13 cellular contexts compared by ENCODE assay signal in the genomic region with DNA sequence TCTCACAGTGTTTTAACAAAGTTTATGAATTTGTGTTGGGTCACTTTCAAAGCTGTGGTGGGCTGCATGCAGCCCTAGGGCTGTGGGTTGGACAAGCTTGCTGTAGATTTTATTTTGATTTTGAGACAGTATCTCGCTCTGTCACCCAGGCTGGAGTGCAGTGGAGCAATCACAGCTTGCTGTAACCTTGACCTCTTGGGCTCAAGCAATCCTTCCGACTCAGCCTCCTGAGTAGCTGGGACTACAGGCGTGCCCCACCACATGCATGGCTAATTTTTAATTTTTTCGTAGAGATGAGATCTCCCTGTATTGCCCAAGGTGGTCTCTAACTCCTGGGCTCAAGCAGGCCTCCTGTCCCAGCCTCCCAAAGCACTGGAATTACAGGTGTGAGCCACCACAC. TPM values are rescaled to one million over a fixed set of nuclear protein-coding genes. Genes with fewer than 3 reads are reported as not detected.
DNase-seq lines count a peak whose midpoint lies in the region; ATAC-seq and TF ChIP-seq lines count a peak whose summit lies in the region.
"Had no signal": no experiment of that assay in that cellular context is flagged by ENCODE, and none has a peak within 500 bp of the region (broad histone marks: within the 10 kb centered on the region; RNA-seq: fewer than 3 reads in every experiment).

No MANE protein-coding gene starts in this region.

- H3K27me3 Mint-ChIP-seq in activated naive CD8-positive, alpha-beta T cell, result no peaks in the 10 kb centered on the region
- no peaks in the 10 kb centered on the region for H3K27me3 Mint-ChIP-seq in activated naive CD8-positive, alpha-beta T cell treated with anti-CD3 and anti-CD28 coated beads for 36 hours
- H3K27me3 Mint-ChIP-seq in activated naive CD8-positive, alpha-beta T cell treated with anti-CD3 and anti-CD28 coated beads, Interleukin-2, amount 50 U/mL, for 24 hours, result no peaks in the 10 kb centered on the region
- no peaks in the 10 kb centered on the region for H3K27me3 Mint-ChIP-seq in progenitor cell of endocrine pancreas

- peak overlapping the region; percentile 46 for H3K27ac Mint-ChIP-seq in activated naive CD8-positive, alpha-beta T cell
- H3K27ac Mint-ChIP-seq in activated naive CD8-positive, alpha-beta T cell treated with anti-CD3 and anti-CD28 coated beads for 36 hours, result no peak overlapping the region
- peak overlapping the region; percentile 52 for H3K27ac Mint-ChIP-seq in activated naive CD8-positive, alpha-beta T cell treated with anti-CD3 and anti-CD28 coated beads, Interleukin-2, amount 50 U/mL, for 24 hours
- H3K27ac Mint-ChIP-seq in progenitor cell of endocrine pancreas, result peak overlapping the region; percentile 74

- DNase-seq in activated naive CD8-positive, alpha-beta T cell treated with anti-CD3 and anti-CD28 coated beads for 36 hours, result no peak
- DNase-seq in ELR (ENCODE audit: low read depth), result peak; percentile 51
- no peak for DNase-seq in activated naive CD8-positive, alpha-beta T cell treated with anti-CD3 and anti-CD28 coated beads, Interleukin-2, amount 50 U/mL, for 24 hours
- no peak for DNase-seq in progenitor cell of endocrine pancreas (ENCODE audit: low spot score, unreplicated experiment)
- DNase-seq in stimulated activated CD4-positive, alpha-beta T cell treated with anti-CD3 and anti-CD28 coated beads, Interleukin-2, amount 100 ng/mL, for 24 hours, result no peak
- no peak for DNase-seq in ecto neural progenitor cell (ENCODE audit: low spot score)
- DNase-seq: hypothalamus, NCI-H1092, NCI-H187, NCI-H524 treated with DMSO at 0.1 percent for 48 hours had no signal

- no peak for ATAC-seq in activated naive CD8-positive, alpha-beta T cell treated with anti-CD3 and anti-CD28 coated beads, Interleukin-2, amount 50 U/mL, for 24 hours
- ATAC-seq in HG02885 (IDR thresholded peaks at IDR 0.05; ENCODE audit: poor library complexity, unreplicated experiment), result no peak
- ATAC-seq: esophagus mucosa had no signal

- no peak overlapping the region for H3K4me3 Mint-ChIP-seq in activated naive CD8-positive, alpha-beta T cell
- H3K4me3 Mint-ChIP-seq in activated naive CD8-positive, alpha-beta T cell treated with anti-CD3 and anti-CD28 coated beads for 36 hours, result no peak overlapping the region
- H3K4me3 Mint-ChIP-seq in activated naive CD8-positive, alpha-beta T cell treated with anti-CD3 and anti-CD28 coated beads, Interleukin-2, amount 50 U/mL, for 24 hours, result no peak overlapping the region
- H3K4me3 Mint-ChIP-seq in progenitor cell of endocrine pancreas (ENCODE audit: low read depth), result no peak overlapping the region

- TF ChIP-seq CTCF in progenitor cell of endocrine pancreas (IDR thresholded peaks at IDR 0.05; ENCODE audit: unreplicated experiment), result no peak

- peaks cover 3% of the 10 kb centered on the region for H3K36me3 Mint-ChIP-seq in activated naive CD8-positive, alpha-beta T cell
- peaks cover 24% of the 10 kb centered on the region for H3K36me3 Mint-ChIP-seq in activated naive CD8-positive, alpha-beta T cell treated with anti-CD3 and anti-CD28 coated beads for 36 hours
- peaks cover 9% of the 10 kb centered on the region for H3K36me3 Mint-ChIP-seq in activated naive CD8-positive, alpha-beta T cell treated with anti-CD3 and anti-CD28 coated beads, Interleukin-2, amount 50 U/mL, for 24 hours (ENCODE audit: low read depth)
- no peaks in the 10 kb centered on the region for H3K36me3 Mint-ChIP-seq in progenitor cell of endocrine pancreas (ENCODE audit: insufficient read depth)

- H3K4me1 Mint-ChIP-seq in activated naive CD8-positive, alpha-beta T cell (ENCODE audit: low read depth), result peaks cover 58% of the 10 kb centered on the region
- H3K4me1 Mint-ChIP-seq in activated naive CD8-positive, alpha-beta T cell treated with anti-CD3 and anti-CD28 coated beads for 36 hours, result peaks cover 56% of the 10 kb centered on the region
- peaks cover 57% of the 10 kb centered on the region for H3K4me1 Mint-ChIP-seq in activated naive CD8-positive, alpha-beta T cell treated with anti-CD3 and anti-CD28 coated beads, Interleukin-2, amount 50 U/mL, for 24 hours
- peaks cover 37% of the 10 kb centered on the region for H3K4me1 Mint-ChIP-seq in progenitor cell of endocrine pancreas (ENCODE audit: low read depth)

- H3K9me3 Mint-ChIP-seq in activated naive CD8-positive, alpha-beta T cell (ENCODE audit: low read depth), result no peaks in the 10 kb centered on the region
- no peaks in the 10 kb centered on the region for H3K9me3 Mint-ChIP-seq in activated naive CD8-positive, alpha-beta T cell treated with anti-CD3 and anti-CD28 coated beads for 36 hours
- no peaks in the 10 kb centered on the region for H3K9me3 Mint-ChIP-seq in activated naive CD8-positive, alpha-beta T cell treated with anti-CD3 and anti-CD28 coated beads, Interleukin-2, amount 50 U/mL, for 24 hours
- H3K9me3 Mint-ChIP-seq in progenitor cell of endocrine pancreas (ENCODE audit: low read depth), result no peaks in the 10 kb centered on the region

RNA-seq across cellular contexts. Expression of gene MARK3, which starts 5.4 kb away (rescaled TPM):
- 10 to 100 TPM; 71.0 to 74.3 TPM for total RNA-seq in activated naive CD8-positive, alpha-beta T cell treated with anti-CD3 and anti-CD28 coated beads for 36 hours
- 125 and 138 TPM in 2 replicates for total RNA-seq in progenitor cell of endocrine pancreas

RNA-seq across cellular contexts. Expression of gene EIF5, which starts 56.6 kb away (rescaled TPM):
- 100 to 1,000 TPM; 409 to 421 TPM for total RNA-seq in activated naive CD8-positive, alpha-beta T cell treated with anti-CD3 and anti-CD28 coated beads for 36 hours
- 362 and 384 TPM in 2 replicates for total RNA-seq in progenitor cell of endocrine pancreas
